In genomic region chr1:198630863-198631262, GRCh38 we compare ENCODE assay signal across 28 cellular contexts. TPM values are rescaled to one million over a fixed set of nuclear protein-coding genes. Genes with fewer than 3 reads are reported as not detected.
DNase-seq lines count a peak whose midpoint lies in the region; ATAC-seq, FAIRE-seq and TF ChIP-seq lines count a peak whose summit lies in the region.
"Had no signal": no experiment of that assay in that cellular context is flagged by ENCODE, and none has a peak within 500 bp of the region (broad histone marks: within the 10 kb centered on the region; RNA-seq: fewer than 3 reads in every experiment).

No MANE protein-coding gene starts in this region.

- peak; percentile 56 for FAIRE-seq in GM19239 (lab: Jason Lieb, UNC)
- FAIRE-seq: bronchial epithelial cell had no signal

- no peaks in the 10 kb centered on the region for H3F3A ChIP-seq in OCI-LY1 (ENCODE audit: insufficient read depth, low read length)

- peaks cover 90% of the 10 kb centered on the region for H3K4me1 Mint-ChIP-seq in activated naive CD8-positive, alpha-beta T cell (ENCODE audit: low read depth)
- H3K4me1 Mint-ChIP-seq in activated naive CD8-positive, alpha-beta T cell treated with anti-CD3 and anti-CD28 coated beads, Interleukin-2, amount 50 U/mL, for 24 hours = peaks cover 98% of the 10 kb centered on the region
- H3K4me1 Mint-ChIP-seq: GM23338 had no signal

- peak overlapping the region; percentile 83; the same call in 1 of the 2 replicates for H3K9ac ChIP-seq in OCI-LY1 (ENCODE audit: low read length)
- H3K9ac ChIP-seq: BLaER1 treated with 17β-estradiol and CSF1 and Interleukin-3, amounts not matched to agents 10 nM and 100 nM had no signal

- H3K27ac Mint-ChIP-seq in activated naive CD8-positive, alpha-beta T cell = peak overlapping the region; percentile 59
- H3K27ac Mint-ChIP-seq in activated naive CD8-positive, alpha-beta T cell treated with anti-CD3 and anti-CD28 coated beads, Interleukin-2, amount 50 U/mL, for 24 hours = no peak overlapping the region
- H3K27ac Mint-ChIP-seq: GM23338 had no signal

- no peaks in the 10 kb centered on the region for H3K9me2 ChIP-seq in OCI-LY1 (ENCODE audit: low read depth, low read length)

- H3K27ac ChIP-seq in OCI-LY1 (ENCODE audit: low read depth, low read length, poor library complexity, severe bottlenecking) (peak overlapping the region; percentile 99), suprapubic skin (no peak overlapping the region)
- H3K27ac ChIP-seq: BLaER1 treated with 17β-estradiol and CSF1 and Interleukin-3, amounts not matched to agents 10 nM and 100 nM; hepatocyte; prostate gland; right lobe of liver; tibial nerve had no signal

- H3K27me3 ChIP-seq in OCI-LY1 (ENCODE audit: insufficient read depth, low read length) (no peaks in the 10 kb centered on the region), suprapubic skin (no peaks in the 10 kb centered on the region)
- H3K27me3 ChIP-seq: BLaER1 treated with 17β-estradiol and CSF1 and Interleukin-3, amounts not matched to agents 10 nM and 100 nM; hepatocyte; right lobe of liver; tibial nerve had no signal

- peaks cover 15% of the 10 kb centered on the region for H3K9me3 Mint-ChIP-seq in activated naive CD8-positive, alpha-beta T cell (ENCODE audit: low read depth)
- peaks cover 13% of the 10 kb centered on the region for H3K9me3 Mint-ChIP-seq in activated naive CD8-positive, alpha-beta T cell treated with anti-CD3 and anti-CD28 coated beads, Interleukin-2, amount 50 U/mL, for 24 hours
- H3K9me3 Mint-ChIP-seq: GM23338 had no signal

- no peak for TF ChIP-seq CTCF in OCI-LY1 (IDR thresholded peaks at IDR 0.05; ENCODE audit: low read length)
- TF ChIP-seq CTCF in suprapubic skin (IDR thresholded peaks at IDR 0.05) = no peak

- no peak for TF ChIP-seq POLR2A in suprapubic skin (IDR thresholded peaks at IDR 0.05)

- H3K4me2 ChIP-seq in OCI-LY1 (ENCODE audit: low read length) = peak overlapping the region; percentile 62
- H3K4me2 ChIP-seq: GM23338, hepatocyte had no signal

- no peak for TF ChIP-seq EP300 in suprapubic skin (IDR thresholded peaks at IDR 0.05)

- H3K27me3 Mint-ChIP-seq in activated naive CD8-positive, alpha-beta T cell = no peaks in the 10 kb centered on the region
- no peaks in the 10 kb centered on the region for H3K27me3 Mint-ChIP-seq in activated naive CD8-positive, alpha-beta T cell treated with anti-CD3 and anti-CD28 coated beads, Interleukin-2, amount 50 U/mL, for 24 hours

- H2AFZ ChIP-seq in OCI-LY1 (ENCODE audit: low read length) = no peak overlapping the region
- H2AFZ ChIP-seq: GM23338, hepatocyte had no signal

- peaks cover 28% of the 10 kb centered on the region for H3K36me3 ChIP-seq in OCI-LY1 (ENCODE audit: insufficient read depth, low read length)
- no peaks in the 10 kb centered on the region for H3K36me3 ChIP-seq in suprapubic skin
- H3K36me3 ChIP-seq: BLaER1 treated with 17β-estradiol and CSF1 and Interleukin-3, amounts not matched to agents 10 nM and 100 nM; prostate gland; right lobe of liver; tibial nerve had no signal

- no peak for DNase-seq in activated naive CD8-positive, alpha-beta T cell treated with anti-CD3 and anti-CD28 coated beads, Interleukin-2, amount 50 U/mL, for 24 hours
- no peak for DNase-seq in GM19239 (ENCODE audit: insufficient read length, low spot score)
- DNase-seq in NCI-H510A treated with DMSO at 0.1 percent for 48 hours (lab: John Stamatoyannopoulos, UW) = no peak
- no peak for DNase-seq in GM19240 (ENCODE audit: insufficient read length, low spot score)
- no peak for DNase-seq in suprapubic skin (ENCODE audit: low spot score in 2 of 2)
- DNase-seq: activated naive CD4-positive, alpha-beta T cell treated with anti-CD3 and anti-CD28 coated beads, Interleukin-2, amount 50 U/mL, for 16 hours; anterior cingulate cortex; Caco-2; DMS79 treated with DMSO at 0.1 percent for 48 hours; GF-D8; kidney glomerular epithelial cell; NCI-H1048; NCI-H187; NCI-H2171 treated with DMSO at 0.1 percent for 48 hours; NCI-H510A; nucleus accumbens; right lobe of liver; Right ventricle myocardium superior had no signal

- H3K9me3 ChIP-seq in OCI-LY1 (ENCODE audit: low read length) (no peaks in the 10 kb centered on the region), suprapubic skin (no peaks in the 10 kb centered on the region)
- H3K9me3 ChIP-seq: Caco-2, prostate gland, right lobe of liver, tibial nerve had no signal

- no peaks in the 10 kb centered on the region for H4K20me1 ChIP-seq in OCI-LY1 (ENCODE audit: insufficient read depth, low read length)
- H4K20me1 ChIP-seq: BLaER1 treated with 17β-estradiol and CSF1 and Interleukin-3, amounts not matched to agents 10 nM and 100 nM had no signal

- peaks cover 100% of the 10 kb centered on the region for H3K4me1 ChIP-seq in OCI-LY1 (ENCODE audit: insufficient read depth, low read length, severe bottlenecking)
- no peaks in the 10 kb centered on the region for H3K4me1 ChIP-seq in suprapubic skin
- H3K4me1 ChIP-seq: Caco-2, prostate gland, right lobe of liver, tibial nerve had no signal

- H3K4me3 Mint-ChIP-seq in activated naive CD8-positive, alpha-beta T cell = no peak overlapping the region
- no peak overlapping the region for H3K4me3 Mint-ChIP-seq in activated naive CD8-positive, alpha-beta T cell treated with anti-CD3 and anti-CD28 coated beads, Interleukin-2, amount 50 U/mL, for 24 hours
- H3K4me3 Mint-ChIP-seq: GM23338 had no signal

- H3K4me3 ChIP-seq in OCI-LY1 (ENCODE audit: low read depth, low read length, poor library complexity, severe bottlenecking) = peak overlapping the region; percentile 63
- H3K4me3 ChIP-seq in suprapubic skin = no peak overlapping the region
- H3K4me3 ChIP-seq: BLaER1 treated with 17β-estradiol and CSF1 and Interleukin-3, amounts not matched to agents 10 nM and 100 nM; GM23338; hepatocyte; prostate gland; right lobe of liver; tibial nerve had no signal

- no peak for ATAC-seq in activated naive CD8-positive, alpha-beta T cell treated with anti-CD3 and anti-CD28 coated beads, Interleukin-2, amount 50 U/mL, for 24 hours
- ATAC-seq: GM23338, Panc1, right lobe of liver, SK-N-SH treated with all-trans-retinoic acid at 6 μM for 48 hours had no signal

- H3K79me2 ChIP-seq in OCI-LY1 (ENCODE audit: insufficient read depth, low read length) = peaks cover 72% of the 10 kb centered on the region
- H3K79me2 ChIP-seq: hepatocyte had no signal

- peaks cover 14% of the 10 kb centered on the region for H3K36me3 Mint-ChIP-seq in activated naive CD8-positive, alpha-beta T cell
- peaks cover 13% of the 10 kb centered on the region for H3K36me3 Mint-ChIP-seq in activated naive CD8-positive, alpha-beta T cell treated with anti-CD3 and anti-CD28 coated beads, Interleukin-2, amount 50 U/mL, for 24 hours (ENCODE audit: low read depth)

- WGBS in suprapubic skin = 92% methylated on average over 1 of the region's 1 CpG

RNA-seq across cellular contexts. Expression of gene PTPRC, which starts 8.0 kb away (rescaled TPM):
- 10 to 100 TPM in 1 of 4 donors, 1 to 10 TPM in 3; 4.7 to 11.4 (median 6.7) TPM for total RNA-seq in suprapubic skin
- total RNA-seq: bronchial epithelial cell had no signal
